10 cellular contexts compared by ENCODE assay signal in genomic region chr10:5809541-5810154, GRCh38. TPM values are rescaled to one million over a fixed set of nuclear protein-coding genes. Genes with fewer than 3 reads are reported as not detected.
DNase-seq lines count a peak whose midpoint lies in the region; ATAC-seq, FAIRE-seq and TF ChIP-seq lines count a peak whose summit lies in the region.
"Had no signal": no experiment of that assay in that cellular context is flagged by ENCODE, and none has a peak within 500 bp of the region (broad histone marks: within the 10 kb centered on the region; RNA-seq: fewer than 3 reads in every experiment).

No MANE protein-coding gene starts in this region.

- peaks cover 7% of the 10 kb centered on the region for H3K4me1 ChIP-seq in endocrine pancreas (ENCODE audit: control insufficient read depth, insufficient read depth, low read length)

- peak overlapping the region; percentile 31 for H3K4me3 Mint-ChIP-seq in osteocyte (ENCODE audit: unreplicated experiment)

- no peak for ATAC-seq in GM18870 (IDR thresholded peaks at IDR 0.05; ENCODE audit: unreplicated experiment)

- no peaks in the 10 kb centered on the region for H3K9me3 ChIP-seq in endocrine pancreas (ENCODE audit: control insufficient read depth, low read length)
- H3K9me3 ChIP-seq: ovary had no signal

- H3K4me1 Mint-ChIP-seq in osteocyte (ENCODE audit: unreplicated experiment): peaks cover 58% of the 10 kb centered on the region

- H3K9me3 Mint-ChIP-seq in osteocyte (ENCODE audit: unreplicated experiment): no peaks in the 10 kb centered on the region

- peak overlapping the region; percentile 90 for H3K4me3 ChIP-seq in endocrine pancreas (ENCODE audit: control insufficient read depth, insufficient read depth, low read length)
- H3K4me3 ChIP-seq: ovary had no signal

- no peaks in the 10 kb centered on the region for H3K27me3 ChIP-seq in endocrine pancreas (ENCODE audit: control insufficient read depth, insufficient read depth, low read length)
- H3K27me3 ChIP-seq: ovary had no signal

- FAIRE-seq in GM12891 (lab: Jason Lieb, UNC): peak; percentile 52
- FAIRE-seq: endometrium had no signal

- no peak overlapping the region for H3K9ac ChIP-seq in endocrine pancreas (ENCODE audit: control insufficient read depth, insufficient read depth, low read length)

- DNase-seq in GM12891 (ENCODE audit: insufficient read length, low spot score): no peak
- peak; percentile 47 for DNase-seq in OCI-M1 (lab: John Stamatoyannopoulos, UW)
- no peak for DNase-seq in osteocyte (ENCODE audit: extremely low spot score, unreplicated experiment)
- no peak for DNase-seq in NCI-H128 (lab: John Stamatoyannopoulos, UW; ENCODE audit: unreplicated experiment)
- DNase-seq in NCI-H2081 (lab: John Stamatoyannopoulos, UW): no peak
- DNase-seq in NK-92 (lab: John Stamatoyannopoulos, UW; ENCODE audit: unreplicated experiment): no peak
- DNase-seq: ovary had no signal

- H3K27me3 Mint-ChIP-seq in osteocyte (ENCODE audit: unreplicated experiment): no peaks in the 10 kb centered on the region

- H3K36me3 ChIP-seq in endocrine pancreas (ENCODE audit: control insufficient read depth, insufficient read depth, low read length): no peaks in the 10 kb centered on the region
- H3K36me3 ChIP-seq: ovary had no signal

- no peak for TF ChIP-seq CTCF in osteocyte (IDR thresholded peaks at IDR 0.05)

- TF ChIP-seq POLR2A in GM12891 (IDR thresholded peaks at IDR 0.05; ENCODE audit: low read depth, low read length): no peak

- H3K36me3 Mint-ChIP-seq in osteocyte (ENCODE audit: unreplicated experiment): no peaks in the 10 kb centered on the region

- peak overlapping the region; percentile 75 for H3K27ac Mint-ChIP-seq in osteocyte (ENCODE audit: unreplicated experiment)

TF ChIP-seq in GM12891, 5 proteins besides CTCF, POLR2A, EP300 and RAD21:
- no peak for TF ChIP-seq POLR2AphosphoS5 (IDR thresholded peaks at IDR 0.05; ENCODE audit: low read depth, low read length)
- TF ChIP-seq SPI1 (IDR thresholded peaks at IDR 0.05; ENCODE audit: low read depth, low read length): no peak
- no peak for TF ChIP-seq POU2F2 (IDR thresholded peaks at IDR 0.05; ENCODE audit: low read depth, low read length)
- TF ChIP-seq PAX5 (IDR thresholded peaks at IDR 0.05; ENCODE audit: insufficient read depth, low read length, severe bottlenecking): no peak
- TF ChIP-seq TAF1 (IDR thresholded peaks at IDR 0.05; ENCODE audit: low read depth, low read length): no peak

RNA-seq across cellular contexts. Expression of gene GDI2, which starts 3.6 kb away (rescaled TPM):
- 187 TPM for polyA plus RNA-seq in GM12891 (2012; ENCODE audit: low read depth, missing spikeins)
- total RNA-seq in osteocyte: 229 and 232 TPM in 2 replicates
